In the genomic region with DNA sequence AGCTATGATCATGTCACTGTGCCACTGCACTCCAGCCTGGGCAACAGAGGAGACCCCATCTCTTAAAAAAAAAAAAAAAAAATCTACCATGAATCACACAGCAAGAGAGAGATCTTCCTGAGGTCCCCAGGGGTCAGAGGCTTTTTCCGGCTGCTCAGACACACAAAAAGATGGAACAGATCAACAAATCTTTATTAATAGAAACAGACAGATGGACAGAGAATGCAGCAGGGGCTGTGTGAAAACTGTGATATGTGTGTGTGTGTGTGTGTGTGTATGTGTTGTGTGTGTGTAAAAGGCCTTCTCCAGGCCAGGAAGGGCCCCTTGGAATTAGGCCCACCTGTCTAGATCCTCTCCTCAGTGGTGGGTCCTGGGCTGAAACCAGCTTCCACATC, we compare ENCODE assay signal across 11 cellular contexts. TPM values are rescaled to one million over a fixed set of nuclear protein-coding genes. Genes with fewer than 3 reads are reported as not detected.
A peak's percentile ranks its signal among the peaks of the same experiment; 100 is the strongest.
DNase-seq lines count a peak whose midpoint lies in the region; ATAC-seq and TF ChIP-seq lines count a peak whose summit lies in the region.
"Had no signal": no experiment of that assay in that cellular context is flagged by ENCODE, and none has a peak within 500 bp of the region (broad histone marks: within the 10 kb centered on the region; RNA-seq: fewer than 3 reads in every experiment).

No MANE protein-coding gene starts in this region.

- DNase-seq in activated T-cell treated with anti-CD3 and anti-CD28 coated beads, Interleukin-2, amount 50 U/mL, for 24 hours, result no peak
- no peak for DNase-seq in activated T-cell treated with anti-CD3 and anti-CD28 coated beads, Interleukin-2, amount 50 U/mL, for 72 hours
- DNase-seq in stimulated activated effector memory CD8-positive, alpha-beta T cell treated with anti-CD3 and anti-CD28 coated beads, Interleukin-12 subunit alpha, Interleukin-12 subunit beta, amount 100 ng/mL, for 72 hours (ENCODE audit: low spot score in 2 of 2), result no peak
- DNase-seq in COLO829 (ENCODE audit: low spot score) (no peak), mesendoderm (no peak)
- DNase-seq in activated naive CD4-positive, alpha-beta T cell treated with anti-CD3 and anti-CD28 coated beads for 36 hours, result no peak
- DNase-seq: NCI-H1417 treated with DMSO at 0.1 percent for 48 hours had no signal

- peaks cover 37% of the 10 kb centered on the region for H3K36me3 Mint-ChIP-seq in activated T-cell treated with anti-CD3 and anti-CD28 coated beads, Interleukin-2, amount 50 U/mL, for 24 hours (ENCODE audit: low read depth)
- no peaks in the 10 kb centered on the region for H3K36me3 Mint-ChIP-seq in activated T-cell treated with anti-CD3 and anti-CD28 coated beads, Interleukin-2, amount 50 U/mL, for 72 hours (ENCODE audit: insufficient read depth in 2 of 2)
- peaks cover 9% of the 10 kb centered on the region for H3K36me3 Mint-ChIP-seq in brain
- H3K36me3 Mint-ChIP-seq in stimulated activated effector memory CD8-positive, alpha-beta T cell treated with anti-CD3 and anti-CD28 coated beads, Interleukin-12 subunit alpha, Interleukin-12 subunit beta, amount 100 ng/mL, for 72 hours, result peaks cover 22% of the 10 kb centered on the region
- H3K36me3 Mint-ChIP-seq in activated naive CD4-positive, alpha-beta T cell treated with anti-CD3 and anti-CD28 coated beads for 36 hours (ENCODE audit: low read depth), result peaks cover 13% of the 10 kb centered on the region

- intact Hi-C loops in activated naive CD4-positive, alpha-beta T cell treated with anti-CD3 and anti-CD28 coated beads for 36 hours (cut with micrococcal nuclease), result loop anchor here (1.0 to 10.0 kb wide), 5 partner anchors 14 to 590 kb away; a partner anchor contains a TSS

- no peak overlapping the region for H3K9ac ChIP-seq in mesendoderm (ENCODE audit: low read length)

- H3K4me3 ChIP-seq in HEK293 (ENCODE audit: low read depth, low read length) (no peak overlapping the region), mesendoderm (ENCODE audit: low read length) (no peak overlapping the region)

- no peak overlapping the region for H4K8ac ChIP-seq in mesendoderm (ENCODE audit: low read depth, low read length)

- peak overlapping the region; percentile 6 for H3K27ac Mint-ChIP-seq in activated T-cell treated with anti-CD3 and anti-CD28 coated beads, Interleukin-2, amount 50 U/mL, for 24 hours
- no peak overlapping the region for H3K27ac Mint-ChIP-seq in activated T-cell treated with anti-CD3 and anti-CD28 coated beads, Interleukin-2, amount 50 U/mL, for 72 hours
- H3K27ac Mint-ChIP-seq in brain, result peak overlapping the region in 4 of 5 experiments; percentile 48 to 81 (median 65)
- peak overlapping the region; percentile 48 for H3K27ac Mint-ChIP-seq in stimulated activated effector memory CD8-positive, alpha-beta T cell treated with anti-CD3 and anti-CD28 coated beads, Interleukin-12 subunit alpha, Interleukin-12 subunit beta, amount 100 ng/mL, for 72 hours
- H3K27ac Mint-ChIP-seq in activated naive CD4-positive, alpha-beta T cell treated with anti-CD3 and anti-CD28 coated beads for 36 hours, result no peak overlapping the region

- peaks cover 16% of the 10 kb centered on the region for H3K27me3 ChIP-seq in mesendoderm (ENCODE audit: insufficient read depth, low read length, poor library complexity)

- peaks cover 44% of the 10 kb centered on the region for H3K4me1 Mint-ChIP-seq in activated T-cell treated with anti-CD3 and anti-CD28 coated beads, Interleukin-2, amount 50 U/mL, for 24 hours (ENCODE audit: low read depth)
- peaks cover 62% of the 10 kb centered on the region for H3K4me1 Mint-ChIP-seq in activated T-cell treated with anti-CD3 and anti-CD28 coated beads, Interleukin-2, amount 50 U/mL, for 72 hours (ENCODE audit: low read depth)
- peaks cover 71% of the 10 kb centered on the region for H3K4me1 Mint-ChIP-seq in brain
- peaks cover 43% of the 10 kb centered on the region for H3K4me1 Mint-ChIP-seq in stimulated activated effector memory CD8-positive, alpha-beta T cell treated with anti-CD3 and anti-CD28 coated beads, Interleukin-12 subunit alpha, Interleukin-12 subunit beta, amount 100 ng/mL, for 72 hours
- peaks cover 39% of the 10 kb centered on the region for H3K4me1 Mint-ChIP-seq in activated naive CD4-positive, alpha-beta T cell treated with anti-CD3 and anti-CD28 coated beads for 36 hours (ENCODE audit: low read depth)

- H2AK5ac ChIP-seq in mesendoderm (ENCODE audit: low read length), result no peak overlapping the region

- H3K56ac ChIP-seq in mesendoderm (ENCODE audit: low read length), result no peak overlapping the region

- peaks cover 0 to 15% of the 10 kb centered on the region in 2 experiments; a peak in 2 of 3 replicates for H3K36me3 ChIP-seq in HEK293 (ENCODE audit: control insufficient read depth in 2 of 2, insufficient read depth in 1 of 2, low read length in 2 of 2)
- peaks cover 4% of the 10 kb centered on the region for H3K36me3 ChIP-seq in mesendoderm (ENCODE audit: control insufficient read depth, insufficient read depth, low read length)

- no peaks in the 10 kb centered on the region for H3K9me3 ChIP-seq in HEK293 (ENCODE audit: control insufficient read depth, insufficient read depth, low read depth, low read length)
- H3K9me3 ChIP-seq: Caco-2 had no signal

- H2BK120ac ChIP-seq in mesendoderm (ENCODE audit: low read depth, low read length), result no peak overlapping the region

- no peak overlapping the region for H3K27ac ChIP-seq in HEK293 (ENCODE audit: extremely low read depth, low read depth, low read length)
- no peak overlapping the region for H3K27ac ChIP-seq in mesendoderm (ENCODE audit: low read depth, low read length)
- H3K27ac ChIP-seq: C4-2B had no signal

- peaks cover 2% of the 10 kb centered on the region for H3K79me2 ChIP-seq in mesendoderm (ENCODE audit: control insufficient read depth, insufficient read depth, low read length)

- H2BK15ac ChIP-seq in mesendoderm (replicated peaks; ENCODE audit: low read depth), result no peak overlapping the region

- H3K79me1 ChIP-seq in mesendoderm (ENCODE audit: low read length), result peaks cover 4% of the 10 kb centered on the region

- H3K18ac ChIP-seq in mesendoderm (ENCODE audit: low read length), result no peak overlapping the region

- no peak for TF ChIP-seq CTCF in HEK293 (tag by site-specific recombination; IDR thresholded peaks at IDR 0.05)
- TF ChIP-seq CTCF in brain (conservative IDR thresholded peaks at IDR 0.05), result no peak

- no peak overlapping the region for H3K4me2 ChIP-seq in mesendoderm (ENCODE audit: low read length)

- CTCF ChIA-PET in HEK293 (lab: Yijun Ruan, JAX), result interaction anchor here (0.6 to 8.3 kb wide), 41 partner anchors 12 to 856 kb away, joined by 3 to 164 read pairs (median 5); a partner anchor contains a TSS
- CTCF ChIA-PET in activated naive CD4-positive, alpha-beta T cell treated with anti-CD3 and anti-CD28 coated beads for 36 hours (lab: Charles Lee), result interaction anchor here (0.6 to 6.9 kb wide), 22 partner anchors 9 to 306 kb away, joined by 3 to 123 read pairs (median 8); a partner anchor contains a TSS

- no peak overlapping the region for H3K4ac ChIP-seq in mesendoderm (ENCODE audit: low read depth, low read length)

- H3K4me1 ChIP-seq in HEK293 (ENCODE audit: control insufficient read depth, insufficient read depth, low read length) (no peaks in the 10 kb centered on the region), mesendoderm (ENCODE audit: control insufficient read depth, low read depth, low read length) (peaks cover 4% of the 10 kb centered on the region)

- ATAC-seq in activated T-cell treated with anti-CD3 and anti-CD28 coated beads, Interleukin-2, amount 50 U/mL, for 72 hours (replicated peaks in 1 of 2), result no peak
- no peak for ATAC-seq in stimulated activated effector memory CD8-positive, alpha-beta T cell treated with anti-CD3 and anti-CD28 coated beads, Interleukin-12 subunit alpha, Interleukin-12 subunit beta, amount 100 ng/mL, for 72 hours

- H4K5ac ChIP-seq in mesendoderm (ENCODE audit: low read length), result no peak overlapping the region

- peaks cover 11% of the 10 kb centered on the region for H3K27me3 Mint-ChIP-seq in activated T-cell treated with anti-CD3 and anti-CD28 coated beads, Interleukin-2, amount 50 U/mL, for 24 hours
- peaks cover 14% of the 10 kb centered on the region for H3K27me3 Mint-ChIP-seq in activated T-cell treated with anti-CD3 and anti-CD28 coated beads, Interleukin-2, amount 50 U/mL, for 72 hours (ENCODE audit: low read depth)
- H3K27me3 Mint-ChIP-seq in brain, result peaks cover 29% of the 10 kb centered on the region
- peaks cover 11% of the 10 kb centered on the region for H3K27me3 Mint-ChIP-seq in activated naive CD4-positive, alpha-beta T cell treated with anti-CD3 and anti-CD28 coated beads for 36 hours (ENCODE audit: low read depth)

- H2BK5ac ChIP-seq in mesendoderm (ENCODE audit: low read length), result no peak overlapping the region

- H3K9me3 Mint-ChIP-seq in activated T-cell treated with anti-CD3 and anti-CD28 coated beads, Interleukin-2, amount 50 U/mL, for 24 hours, result no peaks in the 10 kb centered on the region
- H3K9me3 Mint-ChIP-seq in activated T-cell treated with anti-CD3 and anti-CD28 coated beads, Interleukin-2, amount 50 U/mL, for 72 hours, result no peaks in the 10 kb centered on the region
- H3K9me3 Mint-ChIP-seq in brain, result no peaks in the 10 kb centered on the region
- H3K9me3 Mint-ChIP-seq in stimulated activated effector memory CD8-positive, alpha-beta T cell treated with anti-CD3 and anti-CD28 coated beads, Interleukin-12 subunit alpha, Interleukin-12 subunit beta, amount 100 ng/mL, for 72 hours, result no peaks in the 10 kb centered on the region
- no peaks in the 10 kb centered on the region for H3K9me3 Mint-ChIP-seq in activated naive CD4-positive, alpha-beta T cell treated with anti-CD3 and anti-CD28 coated beads for 36 hours

- no CpG with 5 or more reads among the region's 1 CpG for WGBS in mesendoderm (ENCODE audit: extremely low coverage, insufficient coverage, low lambda C conversion rate)

- H3K4me3 Mint-ChIP-seq in activated T-cell treated with anti-CD3 and anti-CD28 coated beads, Interleukin-2, amount 50 U/mL, for 24 hours, result peak overlapping the region; percentile 97
- H3K4me3 Mint-ChIP-seq in activated T-cell treated with anti-CD3 and anti-CD28 coated beads, Interleukin-2, amount 50 U/mL, for 72 hours, result peak overlapping the region in 1 of 2 donors; percentile 14
- H3K4me3 Mint-ChIP-seq in brain, result peak overlapping the region in 3 of 5 experiments; percentile 55 to 85 (median 76)
- no peak overlapping the region for H3K4me3 Mint-ChIP-seq in stimulated activated effector memory CD8-positive, alpha-beta T cell treated with anti-CD3 and anti-CD28 coated beads, Interleukin-12 subunit alpha, Interleukin-12 subunit beta, amount 100 ng/mL, for 72 hours
- no peak overlapping the region for H3K4me3 Mint-ChIP-seq in activated naive CD4-positive, alpha-beta T cell treated with anti-CD3 and anti-CD28 coated beads for 36 hours

- H3K23ac ChIP-seq in mesendoderm (ENCODE audit: low read length), result no peak overlapping the region

- POLR2A ChIA-PET in HEK293 (lab: Yijun Ruan, JAX), result interaction anchor here (0.5 to 7.0 kb wide), 6 partner anchors 12 to 52 kb away, joined by 3 to 90 read pairs (median 6); a partner anchor contains a TSS

RNA-seq across cellular contexts. Expression of a gene that starts 3.0 kb away (rescaled TPM):
- 10 to 100 TPM; 44.2 to 61.0 TPM for total RNA-seq in activated T-cell treated with anti-CD3 and anti-CD28 coated beads, Interleukin-2, amount 50 U/mL, for 72 hours
- 81.1 TPM for polyA plus RNA-seq in brain (ENCODE audit: insufficient read depth, low read depth, low replicate concordance)
- 61.1 TPM for polyA plus RNA-seq in mesendoderm (2013, experiment 1 of 2)
- polyA plus RNA-seq in mesendoderm (2013, experiment 2 of 2), result 60.8 TPM
- 10 to 100 TPM; 58.9 TPM for total RNA-seq in activated naive CD4-positive, alpha-beta T cell treated with anti-CD3 and anti-CD28 coated beads for 36 hours

RNA-seq across cellular contexts. Expression of a gene that starts 5.7 kb away (rescaled TPM):
- under 1 TPM; 0.16 to 0.29 TPM for total RNA-seq in activated T-cell treated with anti-CD3 and anti-CD28 coated beads, Interleukin-2, amount 50 U/mL, for 72 hours
- polyA plus RNA-seq in brain (ENCODE audit: insufficient read depth, low read depth, low replicate concordance), result not detected
- not detected for polyA plus RNA-seq in mesendoderm (2013, experiment 1 of 2)
- not detected for polyA plus RNA-seq in mesendoderm (2013, experiment 2 of 2)
- under 1 TPM; 0.29 to 0.37 TPM for total RNA-seq in activated naive CD4-positive, alpha-beta T cell treated with anti-CD3 and anti-CD28 coated beads for 36 hours
- total RNA-seq: Caco-2 had no signal

RNA-seq across cellular contexts. Expression of a gene that starts 11.9 kb away (rescaled TPM):
- total RNA-seq in activated T-cell treated with anti-CD3 and anti-CD28 coated beads, Interleukin-2, amount 50 U/mL, for 72 hours, result 10 to 100 TPM; 61.6 to 67.2 TPM
- 27.2 TPM for polyA plus RNA-seq in brain (ENCODE audit: insufficient read depth, low read depth, low replicate concordance)
- polyA plus RNA-seq in mesendoderm (2013, experiment 1 of 2), result 9.9 TPM
- 10.9 TPM for polyA plus RNA-seq in mesendoderm (2013, experiment 2 of 2)
- 10 to 100 TPM; 42.0 to 44.6 TPM for total RNA-seq in activated naive CD4-positive, alpha-beta T cell treated with anti-CD3 and anti-CD28 coated beads for 36 hours

RNA-seq across cellular contexts. Expression of a gene that starts 14.3 kb away (rescaled TPM):
- 10 to 100 TPM; 75.6 to 79.2 TPM for total RNA-seq in activated T-cell treated with anti-CD3 and anti-CD28 coated beads, Interleukin-2, amount 50 U/mL, for 72 hours
- polyA plus RNA-seq in brain (ENCODE audit: insufficient read depth, low read depth, low replicate concordance), result 314 TPM
- polyA plus RNA-seq in mesendoderm (2013, experiment 1 of 2), result 27.5 TPM
- polyA plus RNA-seq in mesendoderm (2013, experiment 2 of 2), result 26.4 TPM
- 10 to 100 TPM; 86.1 to 87.5 TPM for total RNA-seq in activated naive CD4-positive, alpha-beta T cell treated with anti-CD3 and anti-CD28 coated beads for 36 hours

RNA-seq across cellular contexts. Expression of a gene that starts 17.4 kb away (rescaled TPM):
- 10 to 100 TPM; 55.2 to 55.8 TPM for total RNA-seq in activated T-cell treated with anti-CD3 and anti-CD28 coated beads, Interleukin-2, amount 50 U/mL, for 72 hours
- polyA plus RNA-seq in brain (ENCODE audit: insufficient read depth, low read depth, low replicate concordance), result 8.0 TPM
- 2.3 TPM for polyA plus RNA-seq in mesendoderm (2013, experiment 1 of 2)
- 2.8 TPM for polyA plus RNA-seq in mesendoderm (2013, experiment 2 of 2)
- total RNA-seq in activated naive CD4-positive, alpha-beta T cell treated with anti-CD3 and anti-CD28 coated beads for 36 hours, result 10 to 100 TPM; 12.1 to 13.0 TPM

Comparison
In these comparisons a context has a peak if more than half of its experiments do, and no peak if none do; other contexts are left out.
1. H3K27ac Mint-ChIP-seq: peak in activated T-cell treated with anti-CD3 and anti-CD28 coated beads, Interleukin-2, amount 50 U/mL, for 24 hours (single experiment), brain (4 of 5) and stimulated activated effector memory CD8-positive, alpha-beta T cell treated with anti-CD3 and anti-CD28 coated beads, Interleukin-12 subunit alpha, Interleukin-12 subunit beta, amount 100 ng/mL, for 72 hours (single experiment); none in activated T-cell treated with anti-CD3 and anti-CD28 coated beads, Interleukin-2, amount 50 U/mL, for 72 hours (single experiment) and activated naive CD4-positive, alpha-beta T cell treated with anti-CD3 and anti-CD28 coated beads for 36 hours (single experiment).
2. H3K4me3 Mint-ChIP-seq: peak in activated T-cell treated with anti-CD3 and anti-CD28 coated beads, Interleukin-2, amount 50 U/mL, for 24 hours (single experiment) and brain (3 of 5); none in stimulated activated effector memory CD8-positive, alpha-beta T cell treated with anti-CD3 and anti-CD28 coated beads, Interleukin-12 subunit alpha, Interleukin-12 subunit beta, amount 100 ng/mL, for 72 hours (single experiment) and activated naive CD4-positive, alpha-beta T cell treated with anti-CD3 and anti-CD28 coated beads for 36 hours (single experiment).